ENCODE assay signal across 1 cellular context in genomic region chr16:1308977-1309885, GRCh38.
TF ChIP-seq lines count a peak whose summit lies in the region.

TSS of gene UBE2I (plus strand) at chr16:1309636. CDS start at chr16:1314031, 4,395 bp downstream.

TF ChIP-seq in GM23338, 12 proteins besides CTCF, POLR2A, EP300 and RAD21 (continued from another document):
- TF ChIP-seq ZNF462 (CRISPR knock-in tag; IDR thresholded peaks at IDR 0.05) = no peak
- no peak for TF ChIP-seq REST (IDR thresholded peaks at IDR 0.05; ENCODE audit: unreplicated experiment)
- peak; percentile 91 for TF ChIP-seq JUNB (IDR thresholded peaks at IDR 0.05; ENCODE audit: unreplicated experiment)
- TF ChIP-seq POLR2AphosphoS5 (IDR thresholded peaks at IDR 0.05; ENCODE audit: low read depth) = peak; percentile 48
- no peak for TF ChIP-seq NANOG (IDR thresholded peaks at IDR 0.05; ENCODE audit: borderline replicate concordance)
TF ChIP-seq in GM23338: peak in this region for 3.
